Comparison of ENCODE assay signal across 1 cellular context in the genomic region with DNA sequence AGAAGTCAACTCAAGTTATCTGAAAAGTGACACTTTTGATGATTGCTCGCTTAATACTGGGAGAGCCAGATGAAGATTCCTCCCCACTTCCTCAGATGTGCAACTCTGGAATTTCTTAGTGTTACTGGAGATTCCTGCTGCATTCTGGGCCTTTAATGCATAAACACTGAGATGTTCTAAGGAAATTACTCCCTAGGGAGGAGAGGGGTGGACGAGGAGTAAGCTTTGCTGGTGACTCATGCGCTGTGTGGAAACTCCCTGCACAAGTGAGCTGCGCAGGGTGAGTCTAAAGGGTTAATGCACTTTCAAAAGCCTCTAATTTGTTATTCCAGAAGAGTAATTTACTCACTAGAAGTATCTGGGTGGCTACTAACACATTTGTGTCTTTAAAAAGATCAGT.
TF ChIP-seq lines count a peak whose summit lies in the region.

No MANE protein-coding gene starts in this region.

TF ChIP-seq in HEK293, 187 proteins besides CTCF, POLR2A, EP300 and RAD21 (continued from another document):
- TF ChIP-seq, protein P1, sequence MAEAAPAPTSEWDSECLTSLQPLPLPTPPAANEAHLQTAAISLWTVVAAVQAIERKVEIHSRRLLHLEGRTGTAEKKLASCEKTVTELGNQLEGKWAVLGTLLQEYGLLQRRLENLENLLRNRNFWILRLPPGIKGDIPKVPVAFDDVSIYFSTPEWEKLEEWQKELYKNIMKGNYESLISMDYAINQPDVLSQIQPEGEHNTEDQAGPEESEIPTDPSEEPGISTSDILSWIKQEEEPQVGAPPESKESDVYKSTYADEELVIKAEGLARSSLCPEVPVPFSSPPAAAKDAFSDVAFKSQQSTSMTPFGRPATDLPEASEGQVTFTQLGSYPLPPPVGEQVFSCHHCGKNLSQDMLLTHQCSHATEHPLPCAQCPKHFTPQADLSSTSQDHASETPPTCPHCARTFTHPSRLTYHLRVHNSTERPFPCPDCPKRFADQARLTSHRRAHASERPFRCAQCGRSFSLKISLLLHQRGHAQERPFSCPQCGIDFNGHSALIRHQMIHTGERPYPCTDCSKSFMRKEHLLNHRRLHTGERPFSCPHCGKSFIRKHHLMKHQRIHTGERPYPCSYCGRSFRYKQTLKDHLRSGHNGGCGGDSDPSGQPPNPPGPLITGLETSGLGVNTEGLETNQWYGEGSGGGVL (tag by site-specific recombination; IDR thresholded peaks at IDR 0.05): no peak
- TF ChIP-seq ZFP69B (tag by site-specific recombination; IDR thresholded peaks at IDR 0.05) (no peak), WT1 (tag by site-specific recombination; IDR thresholded peaks at IDR 0.05) (peak; percentile 95), KLF1 (tag by site-specific recombination; IDR thresholded peaks at IDR 0.05) (peak; percentile 34; the same call in 1 of the 2 replicates), YY2 (tag by site-specific recombination; IDR thresholded peaks at IDR 0.05) (no peak), KLF10 (tag by site-specific recombination; IDR thresholded peaks at IDR 0.05) (peak; percentile 46; the same call in 1 of the 2 replicates), SP7 (tag by site-specific recombination; IDR thresholded peaks at IDR 0.05) (peak; percentile 57; the same call in 1 of the 2 replicates), KLF8 (tag by site-specific recombination; IDR thresholded peaks at IDR 0.05) (0 out of 2 replicates have a peak, but pooled peaks have one; percentile 22), ZEB2 (tag by site-specific recombination; IDR thresholded peaks at IDR 0.05) (peak; percentile 47; the same call in 1 of the 2 replicates), ZNF155 (tag by site-specific recombination; IDR thresholded peaks at IDR 0.05) (no peak)
- TF ChIP-seq, protein P2, sequence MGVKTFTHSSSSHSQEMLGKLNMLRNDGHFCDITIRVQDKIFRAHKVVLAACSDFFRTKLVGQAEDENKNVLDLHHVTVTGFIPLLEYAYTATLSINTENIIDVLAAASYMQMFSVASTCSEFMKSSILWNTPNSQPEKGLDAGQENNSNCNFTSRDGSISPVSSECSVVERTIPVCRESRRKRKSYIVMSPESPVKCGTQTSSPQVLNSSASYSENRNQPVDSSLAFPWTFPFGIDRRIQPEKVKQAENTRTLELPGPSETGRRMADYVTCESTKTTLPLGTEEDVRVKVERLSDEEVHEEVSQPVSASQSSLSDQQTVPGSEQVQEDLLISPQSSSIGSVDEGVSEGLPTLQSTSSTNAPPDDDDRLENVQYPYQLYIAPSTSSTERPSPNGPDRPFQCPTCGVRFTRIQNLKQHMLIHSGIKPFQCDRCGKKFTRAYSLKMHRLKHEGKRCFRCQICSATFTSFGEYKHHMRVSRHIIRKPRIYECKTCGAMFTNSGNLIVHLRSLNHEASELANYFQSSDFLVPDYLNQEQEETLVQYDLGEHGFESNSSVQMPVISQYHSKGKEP (tag by site-specific recombination; IDR thresholded peaks at IDR 0.05): peak; percentile 70
- TF ChIP-seq, protein P3, sequence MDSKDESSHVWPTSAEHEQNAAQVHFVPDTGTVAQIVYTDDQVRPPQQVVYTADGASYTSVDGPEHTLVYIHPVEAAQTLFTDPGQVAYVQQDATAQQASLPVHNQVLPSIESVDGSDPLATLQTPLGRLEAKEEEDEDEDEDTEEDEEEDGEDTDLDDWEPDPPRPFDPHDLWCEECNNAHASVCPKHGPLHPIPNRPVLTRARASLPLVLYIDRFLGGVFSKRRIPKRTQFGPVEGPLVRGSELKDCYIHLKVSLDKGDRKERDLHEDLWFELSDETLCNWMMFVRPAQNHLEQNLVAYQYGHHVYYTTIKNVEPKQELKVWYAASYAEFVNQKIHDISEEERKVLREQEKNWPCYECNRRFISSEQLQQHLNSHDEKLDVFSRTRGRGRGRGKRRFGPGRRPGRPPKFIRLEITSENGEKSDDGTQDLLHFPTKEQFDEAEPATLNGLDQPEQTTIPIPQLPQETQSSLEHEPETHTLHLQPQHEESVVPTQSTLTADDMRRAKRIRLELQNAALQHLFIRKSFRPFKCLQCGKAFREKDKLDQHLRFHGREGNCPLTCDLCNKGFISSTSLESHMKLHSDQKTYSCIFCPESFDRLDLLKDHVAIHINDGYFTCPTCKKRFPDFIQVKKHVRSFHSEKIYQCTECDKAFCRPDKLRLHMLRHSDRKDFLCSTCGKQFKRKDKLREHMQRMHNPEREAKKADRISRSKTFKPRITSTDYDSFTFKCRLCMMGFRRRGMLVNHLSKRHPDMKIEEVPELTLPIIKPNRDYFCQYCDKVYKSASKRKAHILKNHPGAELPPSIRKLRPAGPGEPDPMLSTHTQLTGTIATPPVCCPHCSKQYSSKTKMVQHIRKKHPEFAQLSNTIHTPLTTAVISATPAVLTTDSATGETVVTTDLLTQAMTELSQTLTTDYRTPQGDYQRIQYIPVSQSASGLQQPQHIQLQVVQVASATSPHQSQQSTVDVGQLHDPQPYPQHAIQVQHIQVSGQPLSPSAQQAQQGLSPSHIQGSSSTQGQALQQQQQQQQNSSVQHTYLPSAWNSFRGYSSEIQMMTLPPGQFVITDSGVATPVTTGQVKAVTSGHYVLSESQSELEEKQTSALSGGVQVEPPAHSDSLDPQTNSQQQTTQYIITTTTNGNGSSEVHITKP (tag by site-specific recombination; IDR thresholded peaks at IDR 0.05): peak; percentile 41
- TF ChIP-seq, protein P4, sequence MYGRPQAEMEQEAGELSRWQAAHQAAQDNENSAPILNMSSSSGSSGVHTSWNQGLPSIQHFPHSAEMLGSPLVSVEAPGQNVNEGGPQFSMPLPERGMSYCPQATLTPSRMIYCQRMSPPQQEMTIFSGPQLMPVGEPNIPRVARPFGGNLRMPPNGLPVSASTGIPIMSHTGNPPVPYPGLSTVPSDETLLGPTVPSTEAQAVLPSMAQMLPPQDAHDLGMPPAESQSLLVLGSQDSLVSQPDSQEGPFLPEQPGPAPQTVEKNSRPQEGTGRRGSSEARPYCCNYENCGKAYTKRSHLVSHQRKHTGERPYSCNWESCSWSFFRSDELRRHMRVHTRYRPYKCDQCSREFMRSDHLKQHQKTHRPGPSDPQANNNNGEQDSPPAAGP (tag by site-specific recombination; IDR thresholded peaks at IDR 0.05): no peak; the same call in 1 of the 2 replicates
- TF ChIP-seq, protein P5, sequence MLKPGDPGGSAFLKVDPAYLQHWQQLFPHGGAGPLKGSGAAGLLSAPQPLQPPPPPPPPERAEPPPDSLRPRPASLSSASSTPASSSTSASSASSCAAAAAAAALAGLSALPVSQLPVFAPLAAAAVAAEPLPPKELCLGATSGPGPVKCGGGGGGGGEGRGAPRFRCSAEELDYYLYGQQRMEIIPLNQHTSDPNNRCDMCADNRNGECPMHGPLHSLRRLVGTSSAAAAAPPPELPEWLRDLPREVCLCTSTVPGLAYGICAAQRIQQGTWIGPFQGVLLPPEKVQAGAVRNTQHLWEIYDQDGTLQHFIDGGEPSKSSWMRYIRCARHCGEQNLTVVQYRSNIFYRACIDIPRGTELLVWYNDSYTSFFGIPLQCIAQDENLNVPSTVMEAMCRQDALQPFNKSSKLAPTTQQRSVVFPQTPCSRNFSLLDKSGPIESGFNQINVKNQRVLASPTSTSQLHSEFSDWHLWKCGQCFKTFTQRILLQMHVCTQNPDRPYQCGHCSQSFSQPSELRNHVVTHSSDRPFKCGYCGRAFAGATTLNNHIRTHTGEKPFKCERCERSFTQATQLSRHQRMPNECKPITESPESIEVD (tag by site-specific recombination; IDR thresholded peaks at IDR 0.05): 0 out of 2 replicates have a peak, but pooled peaks have one; percentile 11
- TF ChIP-seq, protein P6, sequence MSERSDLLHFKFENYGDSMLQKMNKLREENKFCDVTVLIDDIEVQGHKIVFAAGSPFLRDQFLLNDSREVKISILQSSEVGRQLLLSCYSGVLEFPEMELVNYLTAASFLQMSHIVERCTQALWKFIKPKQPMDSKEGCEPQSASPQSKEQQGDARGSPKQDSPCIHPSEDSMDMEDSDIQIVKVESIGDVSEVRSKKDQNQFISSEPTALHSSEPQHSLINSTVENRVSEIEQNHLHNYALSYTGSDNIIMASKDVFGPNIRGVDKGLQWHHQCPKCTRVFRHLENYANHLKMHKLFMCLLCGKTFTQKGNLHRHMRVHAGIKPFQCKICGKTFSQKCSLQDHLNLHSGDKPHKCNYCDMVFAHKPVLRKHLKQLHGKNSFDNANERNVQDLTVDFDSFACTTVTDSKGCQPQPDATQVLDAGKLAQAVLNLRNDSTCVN (tag by site-specific recombination; optimal IDR thresholded peaks at IDR 0.05): no peak
- TF ChIP-seq, protein P7, sequence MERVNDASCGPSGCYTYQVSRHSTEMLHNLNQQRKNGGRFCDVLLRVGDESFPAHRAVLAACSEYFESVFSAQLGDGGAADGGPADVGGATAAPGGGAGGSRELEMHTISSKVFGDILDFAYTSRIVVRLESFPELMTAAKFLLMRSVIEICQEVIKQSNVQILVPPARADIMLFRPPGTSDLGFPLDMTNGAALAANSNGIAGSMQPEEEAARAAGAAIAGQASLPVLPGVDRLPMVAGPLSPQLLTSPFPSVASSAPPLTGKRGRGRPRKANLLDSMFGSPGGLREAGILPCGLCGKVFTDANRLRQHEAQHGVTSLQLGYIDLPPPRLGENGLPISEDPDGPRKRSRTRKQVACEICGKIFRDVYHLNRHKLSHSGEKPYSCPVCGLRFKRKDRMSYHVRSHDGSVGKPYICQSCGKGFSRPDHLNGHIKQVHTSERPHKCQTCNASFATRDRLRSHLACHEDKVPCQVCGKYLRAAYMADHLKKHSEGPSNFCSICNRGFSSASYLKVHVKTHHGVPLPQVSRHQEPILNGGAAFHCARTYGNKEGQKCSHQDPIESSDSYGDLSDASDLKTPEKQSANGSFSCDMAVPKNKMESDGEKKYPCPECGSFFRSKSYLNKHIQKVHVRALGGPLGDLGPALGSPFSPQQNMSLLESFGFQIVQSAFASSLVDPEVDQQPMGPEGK (tag by site-specific recombination; IDR thresholded peaks at IDR 0.05): 0 out of 2 replicates have a peak, but pooled peaks have one; percentile 24
